ENCODE assay signal across 21 cellular contexts in genomic region chr4:103272174-103272573, GRCh38.
"Had no signal": no experiment of that assay in that cellular context is flagged by ENCODE, and none has a peak within 500 bp of the region (broad histone marks: within the 10 kb centered on the region; RNA-seq: fewer than 3 reads in every experiment).

No MANE protein-coding gene starts in this region.

- H3K27me3 ChIP-seq: foreskin keratinocyte, left lung, neural progenitor cell, spleen, transverse colon had no signal

- H3K36me3 ChIP-seq: left lung, lower lobe of right lung, neural progenitor cell, spleen, thoracic aorta, transverse colon had no signal

- H3K9me3 ChIP-seq: lower lobe of right lung, psoas muscle, transverse colon had no signal

- H3K4me3 ChIP-seq: coronary artery, left lung, lower lobe of right lung, neural progenitor cell, psoas muscle, spleen, thoracic aorta, transverse colon had no signal

- H3K27ac ChIP-seq: coronary artery, foreskin keratinocyte, left lung, lower lobe of right lung, neural progenitor cell, parathyroid adenoma, psoas muscle, spleen, thoracic aorta, transverse colon had no signal

- ATAC-seq: foreskin keratinocyte; left lung; lower lobe of right lung; natural killer cell treated with Interleukin-12 subunit alpha and Interleukin-12 subunit beta and Interleukin-15 and Interleukin-18, amount 100 ng/mL, for 72 hours; psoas muscle; sciatic nerve; stimulated activated memory B cell treated with anti-CD40 and anti-IgM and Interleukin-4, amounts not matched to agents 10 μg/mL and 1 μg/mL and 100 μg/mL, for 72 hours had no signal

- H3K4me1 ChIP-seq: foreskin keratinocyte, left lung, lower lobe of right lung, neural progenitor cell, parathyroid adenoma, psoas muscle, spleen, transverse colon had no signal

- DNase-seq: effector CD4-positive, alpha-beta T cell; endodermal cell; erythroblast; left lung; lower lobe of right lung; occipital lobe; psoas muscle; retina; spleen; stimulated activated CD4-positive, alpha-beta T cell treated with anti-CD3 and anti-CD28 coated beads, Interleukin-15, amount 100 ng/mL, for 24 hours; stimulated activated CD4-positive, alpha-beta T cell treated with anti-CD3 and anti-CD28 coated beads, Interleukin-1b, Interleukin-23, amount 100 ng/mL, for 48 hours; stimulated activated CD4-positive, alpha-beta T cell treated with anti-CD3 and anti-CD28 coated beads, Interleukin-4, amount 100 ng/mL, for 24 hours; transverse colon had no signal
